Comparison of ENCODE assay signal across 17 cellular contexts in the genomic region with DNA sequence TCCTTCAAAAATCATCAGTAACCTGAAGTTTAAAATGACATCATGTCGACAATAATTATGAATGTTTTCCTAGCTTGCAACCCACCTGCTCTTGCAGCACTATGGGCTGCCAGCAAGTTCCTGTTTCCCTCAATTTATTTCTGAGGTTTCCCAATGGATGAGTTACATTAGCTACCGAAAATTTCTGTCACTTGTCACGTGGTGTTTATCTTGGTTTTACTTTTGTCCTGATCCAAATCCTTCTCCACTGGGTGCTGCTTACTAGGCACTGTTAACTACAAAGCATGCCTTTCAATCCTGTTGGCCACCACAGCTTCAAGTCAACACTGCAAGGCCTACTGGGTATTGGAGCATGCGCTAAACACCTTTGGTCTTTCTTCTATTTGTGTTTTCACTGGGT. TPM values are rescaled to one million over a fixed set of nuclear protein-coding genes. Genes with fewer than 3 reads are reported as not detected.
A peak's percentile ranks its signal among the peaks of the same experiment; 100 is the strongest.
DNase-seq lines count a peak whose midpoint lies in the region; ATAC-seq and TF ChIP-seq lines count a peak whose summit lies in the region.
"Had no signal": no experiment of that assay in that cellular context is flagged by ENCODE, and none has a peak within 500 bp of the region (broad histone marks: within the 10 kb centered on the region; RNA-seq: fewer than 3 reads in every experiment).

No MANE protein-coding gene starts in this region.

- H3K9me3 Mint-ChIP-seq in activated naive CD4-positive, alpha-beta T cell treated with anti-CD3 and anti-CD28 coated beads for 36 hours, result no peaks in the 10 kb centered on the region
- peaks cover 3% of the 10 kb centered on the region for H3K9me3 Mint-ChIP-seq in activated CD8-positive, alpha-beta T cell treated with anti-CD3 and anti-CD28 coated beads for 36 hours
- H3K9me3 Mint-ChIP-seq in immature natural killer cell, result no peaks in the 10 kb centered on the region
- H3K9me3 Mint-ChIP-seq in stimulated activated naive CD8-positive, alpha-beta T cell treated with anti-CD3 and anti-CD28 coated beads, Interleukin-15, amount 100 ng/mL, for 72 hours, result no peaks in the 10 kb centered on the region

- DNase-seq in activated naive CD4-positive, alpha-beta T cell treated with anti-CD3 and anti-CD28 coated beads for 36 hours, result no peak
- DNase-seq in activated naive CD4-positive, alpha-beta T cell treated with anti-CD3 and anti-CD28 coated beads, Interleukin-2, amount 50 U/mL, for 16 hours, result no peak
- no peak for DNase-seq in activated CD8-positive, alpha-beta T cell treated with anti-CD3 and anti-CD28 coated beads for 36 hours
- DNase-seq in immature natural killer cell (no peak), ureter (ENCODE audit: low spot score) (no peak), prostate gland (ENCODE audit: low spot score) (no peak), inferior parietal cortex (ENCODE audit: extremely low spot score) (no peak)
- DNase-seq in stimulated activated naive CD8-positive, alpha-beta T cell treated with anti-CD3 and anti-CD28 coated beads, Interleukin-15, amount 100 ng/mL, for 72 hours, result no peak
- DNase-seq: DMS 273 treated with DMSO at 0.1 percent for 48 hours, hippocampal formation, Karpas-422, mammary epithelial cell, NCI-H1417 treated with DMSO at 0.1 percent for 48 hours had no signal

- H3K27ac Mint-ChIP-seq in activated naive CD4-positive, alpha-beta T cell treated with anti-CD3 and anti-CD28 coated beads for 36 hours, result peak overlapping the region; percentile 97
- H3K27ac Mint-ChIP-seq in activated CD8-positive, alpha-beta T cell treated with anti-CD3 and anti-CD28 coated beads for 36 hours, result peak overlapping the region; percentile 97
- H3K27ac Mint-ChIP-seq in immature natural killer cell, result peak overlapping the region; percentile 97 to 99 (median 99)
- peak overlapping the region; percentile 97 to 99 for H3K27ac Mint-ChIP-seq in stimulated activated naive CD8-positive, alpha-beta T cell treated with anti-CD3 and anti-CD28 coated beads, Interleukin-15, amount 100 ng/mL, for 72 hours

- peak; percentile 2 for ATAC-seq in activated CD8-positive, alpha-beta T cell treated with anti-CD3 and anti-CD28 coated beads for 36 hours
- ATAC-seq in stimulated activated naive CD8-positive, alpha-beta T cell treated with anti-CD3 and anti-CD28 coated beads, Interleukin-15, amount 100 ng/mL, for 72 hours, result peak; percentile 16
- ATAC-seq: HCT116, SK-N-SH treated with all-trans-retinoic acid at 6 μM for 48 hours had no signal

- 73% methylated on average over 4 of the region's 4 CpGs for WGBS in prostate gland

- POLR2A ChIA-PET in activated CD8-positive, alpha-beta T cell treated with anti-CD3 and anti-CD28 coated beads for 36 hours (lab: Charles Lee), result interaction anchor here (0.6 to 7.9 kb wide), 16 partner anchors 10 to 274 kb away, joined by 3 to 65 read pairs (median 4); a partner anchor contains a TSS

- CTCF ChIA-PET in activated naive CD4-positive, alpha-beta T cell treated with anti-CD3 and anti-CD28 coated beads for 36 hours (lab: Charles Lee), result interaction anchor here (1.0 to 1.6 kb wide), 5 partner anchors 10 to 33 kb away, joined by 3 to 6 read pairs (median 4); no protein-coding TSS in a partner anchor
- CTCF ChIA-PET in activated CD8-positive, alpha-beta T cell treated with anti-CD3 and anti-CD28 coated beads for 36 hours (lab: Charles Lee), result interaction anchor here (0.7 to 1.5 kb wide), 7 partner anchors 10 to 273 kb away, joined by 3 to 9 read pairs (median 3); a partner anchor contains a TSS

- peak; percentile 23 for TF ChIP-seq CTCF in activated CD8-positive, alpha-beta T cell treated with anti-CD3 and anti-CD28 coated beads for 36 hours (IDR thresholded peaks at IDR 0.05)
- no peak for TF ChIP-seq CTCF in prostate gland (IDR thresholded peaks at IDR 0.05)

- H3K4me1 ChIP-seq in prostate gland (replicated peaks), result no peaks in the 10 kb centered on the region

- no peak overlapping the region for H3K27ac ChIP-seq in prostate gland

- peaks cover 7% of the 10 kb centered on the region for H3K36me3 Mint-ChIP-seq in activated naive CD4-positive, alpha-beta T cell treated with anti-CD3 and anti-CD28 coated beads for 36 hours (ENCODE audit: low read depth)
- H3K36me3 Mint-ChIP-seq in activated CD8-positive, alpha-beta T cell treated with anti-CD3 and anti-CD28 coated beads for 36 hours (ENCODE audit: low read depth), result peaks cover 27% of the 10 kb centered on the region
- peaks cover 22 to 38% (median 24%) of the 10 kb centered on the region in 3 donors for H3K36me3 Mint-ChIP-seq in immature natural killer cell

- no peaks in the 10 kb centered on the region for H3K27me3 ChIP-seq in prostate gland (replicated peaks; ENCODE audit: insufficient read depth)

- peak overlapping the region; percentile 69 for H3K4me3 Mint-ChIP-seq in activated naive CD4-positive, alpha-beta T cell treated with anti-CD3 and anti-CD28 coated beads for 36 hours
- H3K4me3 Mint-ChIP-seq in activated CD8-positive, alpha-beta T cell treated with anti-CD3 and anti-CD28 coated beads for 36 hours, result peak overlapping the region; percentile 67
- H3K4me3 Mint-ChIP-seq in immature natural killer cell, result peak overlapping the region; percentile 81 to 88 (median 85)
- H3K4me3 Mint-ChIP-seq in stimulated activated naive CD8-positive, alpha-beta T cell treated with anti-CD3 and anti-CD28 coated beads, Interleukin-15, amount 100 ng/mL, for 72 hours, result peak overlapping the region; percentile 87 to 88

- intact Hi-C loops in activated naive CD4-positive, alpha-beta T cell treated with anti-CD3 and anti-CD28 coated beads for 36 hours (cut with micrococcal nuclease), result loop anchor here (1.0 to 2.0 kb wide), 4 partner anchors 21 to 272 kb away; a partner anchor contains a TSS
- intact Hi-C loops in activated CD8-positive, alpha-beta T cell treated with anti-CD3 and anti-CD28 coated beads for 36 hours (cut with micrococcal nuclease), result loop anchor here (2.0 kb wide), 1 partner anchor 21 kb away; no protein-coding TSS in a partner anchor
- intact Hi-C loops in prostate gland (cut with DNase I), result no loop called here

- H3K4me3 ChIP-seq in prostate gland, result no peak overlapping the region

- no peaks in the 10 kb centered on the region for H3K9me3 ChIP-seq in prostate gland

- peaks cover 92% of the 10 kb centered on the region for H3K4me1 Mint-ChIP-seq in activated naive CD4-positive, alpha-beta T cell treated with anti-CD3 and anti-CD28 coated beads for 36 hours (ENCODE audit: low read depth)
- peaks cover 91% of the 10 kb centered on the region for H3K4me1 Mint-ChIP-seq in activated CD8-positive, alpha-beta T cell treated with anti-CD3 and anti-CD28 coated beads for 36 hours (ENCODE audit: low read depth)
- H3K4me1 Mint-ChIP-seq in immature natural killer cell, result peaks cover 91 to 96% of the 10 kb centered on the region in 2 donors
- peaks cover 96% of the 10 kb centered on the region for H3K4me1 Mint-ChIP-seq in stimulated activated naive CD8-positive, alpha-beta T cell treated with anti-CD3 and anti-CD28 coated beads, Interleukin-15, amount 100 ng/mL, for 72 hours

- no peaks in the 10 kb centered on the region for H3K36me3 ChIP-seq in prostate gland

- H3K27me3 Mint-ChIP-seq in activated naive CD4-positive, alpha-beta T cell treated with anti-CD3 and anti-CD28 coated beads for 36 hours (ENCODE audit: low read depth), result no peaks in the 10 kb centered on the region
- no peaks in the 10 kb centered on the region for H3K27me3 Mint-ChIP-seq in activated CD8-positive, alpha-beta T cell treated with anti-CD3 and anti-CD28 coated beads for 36 hours
- H3K27me3 Mint-ChIP-seq in immature natural killer cell (ENCODE audit: low read depth in 3 of 3), result peaks cover 2 to 9% (median 4%) of the 10 kb centered on the region in 3 donors
- H3K27me3 Mint-ChIP-seq in stimulated activated naive CD8-positive, alpha-beta T cell treated with anti-CD3 and anti-CD28 coated beads, Interleukin-15, amount 100 ng/mL, for 72 hours, result no peaks in the 10 kb centered on the region

- no peak for TF ChIP-seq POLR2A in prostate gland (IDR thresholded peaks at IDR 0.05)

RNA-seq across cellular contexts. Expression of a gene that starts 31.5 kb away (rescaled TPM):
- total RNA-seq in activated naive CD4-positive, alpha-beta T cell treated with anti-CD3 and anti-CD28 coated beads for 36 hours, result 1 to 10 TPM; 9.1 to 9.7 TPM
- 1 to 10 TPM; 8.6 to 8.7 TPM for total RNA-seq in activated CD8-positive, alpha-beta T cell treated with anti-CD3 and anti-CD28 coated beads for 36 hours
- 10 to 100 TPM in 1 of 3 donors, 1 to 10 TPM in 2; 2.6 to 25.1 (median 5.0) TPM for polyA plus RNA-seq in immature natural killer cell
- 13.6 TPM for total RNA-seq in ureter
- 1 to 10 TPM; 2.5 to 6.5 TPM for total RNA-seq in prostate gland
- total RNA-seq: OCI-LY7 had no signal
- polyA plus RNA-seq: AG04450 had no signal

RNA-seq across cellular contexts. Expression of a gene that starts 32.7 kb away (rescaled TPM):
- 10 to 100 TPM; 41.6 TPM for total RNA-seq in activated naive CD4-positive, alpha-beta T cell treated with anti-CD3 and anti-CD28 coated beads for 36 hours
- total RNA-seq in activated CD8-positive, alpha-beta T cell treated with anti-CD3 and anti-CD28 coated beads for 36 hours, result 10 to 100 TPM; 29.0 to 29.5 TPM
- polyA plus RNA-seq in immature natural killer cell, result 100 to 1,000 TPM; 285 to 709 (median 555) TPM
- total RNA-seq in ureter (24.5 TPM), prostate gland (1 to 10 TPM; 6.9 to 9.0 TPM)
- total RNA-seq: mammary epithelial cell, OCI-LY7 had no signal
- polyA plus RNA-seq: AG04450, mammary epithelial cell had no signal
